8 cellular contexts compared by ENCODE assay signal in the genomic region with DNA sequence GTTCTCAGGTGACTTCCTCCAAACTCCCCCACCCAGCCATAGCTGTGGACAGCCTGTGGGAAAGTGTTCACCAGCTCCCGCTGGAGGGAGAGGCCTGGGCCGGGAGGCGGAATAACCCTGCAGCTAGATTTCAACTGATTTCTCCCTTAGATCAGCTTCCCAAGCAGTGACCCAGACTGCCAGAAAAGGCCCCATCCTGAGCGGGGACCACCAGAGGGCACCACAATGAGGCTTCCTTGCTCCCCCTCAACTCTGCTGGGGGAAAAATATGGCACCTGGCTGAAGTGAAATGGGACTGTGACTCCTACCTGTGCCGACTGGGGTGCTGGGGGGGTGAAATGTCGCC. TPM values are rescaled to one million over a fixed set of nuclear protein-coding genes. Genes with fewer than 3 reads are reported as not detected.
DNase-seq lines count a peak whose midpoint lies in the region; ATAC-seq, FAIRE-seq and TF ChIP-seq lines count a peak whose summit lies in the region.

No MANE protein-coding gene starts in this region.

- no peaks in the 10 kb centered on the region for H3K9me2 ChIP-seq in Karpas-422 (replicated peaks; ENCODE audit: insufficient read depth, low read length)

- WGBS in K562 (ENCODE audit: insufficient coverage, low coverage, missing lambda C conversion rate), result 6% methylated on average over 6 of the region's 6 CpGs

- TF ChIP-seq RAD21 in K562 (CRISPR knock-in tag; conservative IDR thresholded peaks at IDR 0.05 in 1 of 2, IDR thresholded peaks at IDR 0.05 in 1 of 2), result no peak

- ATAC-seq in K562, result peak; percentile 66
- ATAC-seq in GM18520 (IDR thresholded peaks at IDR 0.05; ENCODE audit: unreplicated experiment), result no peak
- no peak for ATAC-seq in GM21528 (IDR thresholded peaks at IDR 0.05; ENCODE audit: low FRiP score, unreplicated experiment)

- H3K4me3 ChIP-seq in Karpas-422 (ENCODE audit: low read length) (peak overlapping the region; percentile 16; the same call in 1 of the 2 replicates), K562 (peak overlapping the region; percentile 12; the same call in 1 of the 2 replicates), rectal smooth muscle tissue (ENCODE audit: low read length) (peak overlapping the region; percentile 51)

- BruUV-seq in K562 (replicated peaks; lab: Mats Ljungman, UMichigan), result no TSS peak

- H3K4me1 ChIP-seq in Karpas-422 (ENCODE audit: low read length) (peaks cover 19% of the 10 kb centered on the region), K562 (replicated peaks in 1 of 2; ENCODE audit: control insufficient read depth in 2 of 2, insufficient read depth in 2 of 2, low read length in 2 of 2) (peaks cover 41% of the 10 kb centered on the region in 2 experiments; a peak in 4 of 5 replicates), rectal smooth muscle tissue (ENCODE audit: control insufficient read depth, insufficient read depth, low read length) (peaks cover 9% of the 10 kb centered on the region)

- H3K9ac ChIP-seq in Karpas-422 (ENCODE audit: low read length), result no peak overlapping the region
- peak overlapping the region; percentile 35 to 74; a peak in 3 of 4 replicates for H3K9ac ChIP-seq in K562 (ENCODE audit: insufficient read depth in 1 of 2, low read depth in 2 of 2, low read length in 2 of 2)
- no peak overlapping the region for H3K9ac ChIP-seq in rectal smooth muscle tissue (ENCODE audit: low read length)

- H3K79me2 ChIP-seq in Karpas-422 (ENCODE audit: low read length), result no peaks in the 10 kb centered on the region
- H3K79me2 ChIP-seq in K562 (ENCODE audit: control insufficient read depth, insufficient read depth, low read length), result no peaks in the 10 kb centered on the region

- H3K27me3 ChIP-seq in Karpas-422 (ENCODE audit: low read length) (no peaks in the 10 kb centered on the region), K562 (ENCODE audit: control insufficient read depth in 2 of 2, insufficient read depth in 2 of 2, low read length in 2 of 2) (peaks cover 15 to 23% of the 10 kb centered on the region in 2 experiments; a peak in 3 of 5 replicates), rectal smooth muscle tissue (ENCODE audit: control insufficient read depth, insufficient read depth, low read length) (peaks cover 51% of the 10 kb centered on the region)

- no peak for FAIRE-seq in K562 (lab: Jason Lieb, UNC)

- H4K20me1 ChIP-seq in Karpas-422 (ENCODE audit: insufficient read depth, low read depth, low read length) (no peaks in the 10 kb centered on the region), K562 (replicated peaks; ENCODE audit: control insufficient read depth, insufficient read depth, low read length) (0 out of 2 replicates have a peak, but pooled peaks cover 7% of the 10 kb centered on the region)

- no peak overlapping the region for H2AFZ ChIP-seq in Karpas-422 (ENCODE audit: low read length)
- H2AFZ ChIP-seq in K562 (ENCODE audit: low read depth, low read length), result 0 out of 2 replicates have a peak overlapping the region, but pooled peaks have one; percentile 7

- CTCF ChIA-PET in K562 (lab: Yijun Ruan, JAX; ENCODE audit: low intra/inter-chr PET ratio), result no interaction called here

- H3K4me2 ChIP-seq in Karpas-422 (ENCODE audit: low read depth, low read length, poor library complexity, severe bottlenecking) (peak overlapping the region; percentile 50), K562 (ENCODE audit: insufficient read depth, low read length) (peak overlapping the region; percentile 8; the same call in 1 of the 2 replicates)

- POLR2A ChIA-PET in K562 (lab: Yijun Ruan, JAX), result interaction anchor here (1.4 to 1.7 kb wide), 2 partner anchors 8 to 18 kb away, joined by 3 to 4 read pairs; no protein-coding TSS in a partner anchor

- H3K27ac ChIP-seq in Karpas-422 (ENCODE audit: low read length), result no peak overlapping the region
- no peak overlapping the region for H3K27ac ChIP-seq in K562 (ENCODE audit: extremely low read depth, low read depth, low read length)
- H3K27ac ChIP-seq in rectal smooth muscle tissue (ENCODE audit: low read depth, low read length), result no peak overlapping the region

- no peaks in the 10 kb centered on the region for H3K36me3 ChIP-seq in Karpas-422 (ENCODE audit: insufficient read depth, low read length)
- H3K36me3 ChIP-seq in K562 (ENCODE audit: control insufficient read depth, insufficient read depth, low read length), result no peaks in the 10 kb centered on the region
- no peaks in the 10 kb centered on the region for H3K36me3 ChIP-seq in rectal smooth muscle tissue (ENCODE audit: control insufficient read depth, insufficient read depth, low read length)

- no peaks in the 10 kb centered on the region for H3K9me1 ChIP-seq in K562 (ENCODE audit: control insufficient read depth, insufficient read depth, low read length)

- no peaks in the 10 kb centered on the region for H3K9me3 ChIP-seq in Karpas-422 (ENCODE audit: low read length)
- H3K9me3 ChIP-seq in K562 (replicated peaks; ENCODE audit: control insufficient read depth, insufficient read depth, low read depth, low read length), result no peaks in the 10 kb centered on the region

- peak; percentile 51 to 62 (median 60) for TF ChIP-seq CTCF in K562 (IDR thresholded peaks at IDR 0.05 in 2 of 3, conservative IDR thresholded peaks at IDR 0.05 in 1 of 3; ENCODE audit: insufficient read depth in 2 of 3, low read depth in 1 of 3, low read length in 3 of 3)

- DNase-seq in ELF-1 (ENCODE audit: low read depth, low spot score), result peak; percentile 76
- peak; percentile 60 for DNase-seq in Karpas-422
- DNase-seq in K562 (ENCODE audit: extremely low read depth in 1 of 4, low spot score in 3 of 4), result peak; percentile 35 to 65 (median 48)
- no peak for DNase-seq in HK-2 (ENCODE audit: unreplicated experiment)
- DNase-seq in HPDE6-E6E7 (ENCODE audit: extremely low spot score), result no peak

- no peak for TF ChIP-seq EP300 in K562 (IDR thresholded peaks at IDR 0.05; ENCODE audit: low read length)

- intact Hi-C loops in K562 (cut with micrococcal nuclease), result no loop called here

- no peak for TF ChIP-seq POLR2A in K562 (conservative IDR thresholded peaks at IDR 0.05)

- in situ Hi-C loops in K562 (cut with MboI), result no loop called here

TF ChIP-seq in K562, 482 proteins besides CTCF, POLR2A, EP300 and RAD21 (continues in another document):
- TF ChIP-seq NEUROD1 (IDR thresholded peaks at IDR 0.05; ENCODE audit: borderline replicate concordance, low read depth, low read length, partially characterized antibody) (peak; percentile 90), TOE1 (IDR thresholded peaks at IDR 0.05; ENCODE audit: borderline replicate concordance) (0 out of 2 replicates have a peak, but pooled peaks have one; percentile 28), TOE1 (CRISPR knock-in tag; IDR thresholded peaks at IDR 0.05; ENCODE audit: borderline replicate concordance, low read depth) (no peak), KDM5B (IDR thresholded peaks at IDR 0.05; ENCODE audit: insufficient replicate concordance, low read depth, low read length) (no peak), DPF2 (IDR thresholded peaks at IDR 0.05) (no peak), RUNX1 (IDR thresholded peaks at IDR 0.05; ENCODE audit: low read depth) (no peak), CREM (IDR thresholded peaks at IDR 0.05; ENCODE audit: low read depth) (0 out of 2 replicates have a peak, but pooled peaks have one; percentile 7), TBL1XR1 (IDR thresholded peaks at IDR 0.05; ENCODE audit: low read length in 2 of 2) (no peak), ZNF134 (CRISPR knock-in tag; conservative IDR thresholded peaks at IDR 0.05) (no peak), CBX3 (IDR thresholded peaks at IDR 0.05; ENCODE audit: borderline replicate concordance in 1 of 2, low read length in 2 of 2) (no peak), GTF2A2 (tag; IDR thresholded peaks at IDR 0.05) (no peak), NFE2 (IDR thresholded peaks at IDR 0.05; ENCODE audit: low read depth) (no peak), HCFC1 (IDR thresholded peaks at IDR 0.05; ENCODE audit: low read depth, low read length) (0 out of 2 replicates have a peak, but pooled peaks have one; percentile 27), FOXM1 (IDR thresholded peaks at IDR 0.05; ENCODE audit: low read depth) (no peak), FOXM1 (CRISPR knock-in tag; IDR thresholded peaks at IDR 0.05; ENCODE audit: low read depth) (no peak)
- TF ChIP-seq, protein P1, sequence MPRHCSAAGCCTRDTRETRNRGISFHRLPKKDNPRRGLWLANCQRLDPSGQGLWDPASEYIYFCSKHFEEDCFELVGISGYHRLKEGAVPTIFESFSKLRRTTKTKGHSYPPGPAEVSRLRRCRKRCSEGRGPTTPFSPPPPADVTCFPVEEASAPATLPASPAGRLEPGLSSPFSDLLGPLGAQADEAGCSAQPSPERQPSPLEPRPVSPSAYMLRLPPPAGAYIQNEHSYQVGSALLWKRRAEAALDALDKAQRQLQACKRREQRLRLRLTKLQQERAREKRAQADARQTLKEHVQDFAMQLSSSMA (CRISPR knock-in tag; IDR thresholded peaks at IDR 0.05), result no peak
- TF ChIP-seq, protein P2, sequence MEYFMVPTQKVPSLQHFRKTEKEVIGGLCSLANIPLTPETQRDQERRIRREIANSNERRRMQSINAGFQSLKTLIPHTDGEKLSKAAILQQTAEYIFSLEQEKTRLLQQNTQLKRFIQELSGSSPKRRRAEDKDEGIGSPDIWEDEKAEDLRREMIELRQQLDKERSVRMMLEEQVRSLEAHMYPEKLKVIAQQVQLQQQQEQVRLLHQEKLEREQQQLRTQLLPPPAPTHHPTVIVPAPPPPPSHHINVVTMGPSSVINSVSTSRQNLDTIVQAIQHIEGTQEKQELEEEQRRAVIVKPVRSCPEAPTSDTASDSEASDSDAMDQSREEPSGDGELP (CRISPR knock-in tag; IDR thresholded peaks at IDR 0.05; ENCODE audit: borderline replicate concordance), result no peak

RNA-seq across cellular contexts. Expression of a gene that starts 50.8 kb away (rescaled TPM):
- not detected in 2 replicates for total RNA-seq in Karpas-422 (2014; rRNA removed; shearing (Covaris generic); ENCODE audit: low replicate concordance)
- total RNA-seq in K562 (2011; cell fraction: chromatin; rRNA removed; ENCODE audit: low replicate concordance), result not detected in 2 replicates
- not detected in 2 replicates for total RNA-seq in K562 (2011; cell fraction: nucleolus; rRNA removed)
- not detected in 2 replicates for total RNA-seq in K562 (2011; cell fraction: nucleoplasm; rRNA removed)
- total RNA-seq in K562 (2014; rRNA removed) (not detected in 2 replicates), K562 (2014; rRNA removed; fragmentation: Illumina TruSeq; extraction: Trizol) (not detected in 2 replicates), K562 (2015; rRNA removed; fragmentation: Illumina TruSeq; extraction: Trizol) (not detected in 2 replicates), K562 (2021) (not detected in 2 replicates)
- polyA plus RNA-seq in K562 (2011; rRNA removed) (not detected in 2 replicates), K562 (2014; fragmentation: Illumina TruSeq; extraction: Trizol) (not detected in 2 replicates), K562 (2014; fragmentation: Nextera tagmentation; extraction: Ambion mirVana) (not detected), K562 (2014; rRNA removed) (not detected in 2 replicates)
- not detected in 2 replicates for polyA plus RNA-seq in K562 (2011; cell fraction: cytosol; rRNA removed)
- not detected in 2 replicates for polyA plus RNA-seq in K562 (2011; cell fraction: nucleus; rRNA removed)
- polyA plus RNA-seq in K562 (2012), result not detected in 2 replicates
- not detected in 2 replicates for polyA minus RNA-seq in K562 (2011; rRNA and poly(A)+ RNA removed)
- not detected in 2 replicates for polyA minus RNA-seq in K562 (2011; cell fraction: cytosol; rRNA and poly(A)+ RNA removed)
- not detected in 2 replicates for polyA minus RNA-seq in K562 (2011; cell fraction: nucleus; rRNA and poly(A)+ RNA removed)

Comparison
In these comparisons a context has a peak if more than half of its experiments do, and no peak if none do; other contexts are left out.
1. DNase-seq: peak in ELF-1 (single experiment), Karpas-422 (single experiment) and K562 (4 of 4); none in HK-2 (single experiment) and HPDE6-E6E7 (single experiment).
2. H3K9ac ChIP-seq: peak in K562 (2 of 2); none in Karpas-422 (single experiment) and rectal smooth muscle tissue (single experiment).
3. Peak in every context shown above with its lines, with median percentiles within 50 percentile points of each other: H3K4me3 ChIP-seq.